1 cellular context compared by ENCODE assay signal in genomic region chr6:72677740-72678139, GRCh38.
TF ChIP-seq lines count a peak whose summit lies in the region.

No MANE protein-coding gene starts in this region.

TF ChIP-seq in SK-N-SH treated with all-trans-retinoic acid at 6 μM for 48 hours, 23 proteins besides CTCF, POLR2A, EP300 and RAD21 (continued from another document):
- TF ChIP-seq POU6F1 (CRISPR knock-in tag; IDR thresholded peaks at IDR 0.05; ENCODE audit: borderline replicate concordance, low read depth): no peak
